18 cellular contexts compared by ENCODE assay signal in the genomic region with DNA sequence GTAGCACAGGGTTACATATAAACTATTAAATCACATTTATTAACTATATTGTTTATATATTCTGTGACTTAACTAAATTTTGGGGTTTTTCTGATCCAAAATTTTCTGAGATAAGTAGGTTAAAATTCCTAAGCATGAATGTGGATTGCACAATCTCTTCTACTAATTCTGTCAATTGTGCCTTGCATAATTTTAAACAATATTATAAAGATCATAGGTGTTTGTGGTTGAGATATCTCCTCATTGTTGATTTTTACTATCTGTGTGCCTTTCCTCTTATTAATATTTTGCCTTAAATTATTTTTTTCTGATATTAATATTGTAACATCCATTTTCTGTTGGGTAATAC.
"Had no signal": no experiment of that assay in that cellular context is flagged by ENCODE, and none has a peak within 500 bp of the region (broad histone marks: within the 10 kb centered on the region; RNA-seq: fewer than 3 reads in every experiment).

No MANE protein-coding gene starts in this region.

- ATAC-seq: Panc1, PC-3, T-cell had no signal

- H3K4me2 ChIP-seq: KMS-11 had no signal

- H3K9ac ChIP-seq: KMS-11 had no signal

- DNase-seq: Kasumi-1; MM.1S; NCI-H1092 treated with DMSO at 0.1 percent for 48 hours; NCI-H1436; NCI-H187; NCI-H2029; NCI-H2081 treated with DMSO at 0.1 percent for 48 hours; NCI-H226; NCI-H510A; NCI-H774; NK-92 treated with Interleukin-12 subunit alpha and Interleukin-12 subunit beta, amount 100 ng/mL, for 24 hours; PC-3; SHP77; SW 1271; T-cell had no signal

- H3K27ac ChIP-seq: KMS-11, RWPE1 had no signal
